ENCODE assay signal across 14 cellular contexts in genomic region chr19:710767-711166, GRCh38. TPM values are rescaled to one million over a fixed set of nuclear protein-coding genes. Genes with fewer than 3 reads are reported as not detected.
DNase-seq lines count a peak whose midpoint lies in the region; ATAC-seq and TF ChIP-seq lines count a peak whose summit lies in the region.
"Had no signal": no experiment of that assay in that cellular context is flagged by ENCODE, and none has a peak within 500 bp of the region (broad histone marks: within the 10 kb centered on the region; RNA-seq: fewer than 3 reads in every experiment).

No MANE protein-coding gene starts in this region.

- DNase-seq in A673 (ENCODE audit: low spot score): no peak
- no peak for DNase-seq in T-cell
- peak; percentile 36 for DNase-seq in left cardiac atrium
- DNase-seq in psoas muscle: no peak
- DNase-seq in activated CD4-positive, alpha-beta T cell treated with anti-CD3 and anti-CD28 coated beads, Interleukin-2, amount 10 ng/mL, durations not matched to agents 24 days and 14 days: no peak
- DNase-seq: brain microvascular endothelial cell, NCI-H69, SHP77 had no signal

- H3K9me3 ChIP-seq in A673 (ENCODE audit: low read depth, low read length, poor library complexity, severe bottlenecking): peaks cover 5% of the 10 kb centered on the region
- no peaks in the 10 kb centered on the region for H3K9me3 ChIP-seq in psoas muscle

- H3K4me1 Mint-ChIP-seq in T-cell: peaks cover 0 to 6% (median 2%) of the 10 kb centered on the region in 3 donors
- H3K4me1 Mint-ChIP-seq in activated CD4-positive, alpha-beta T cell treated with anti-CD3 and anti-CD28 coated beads, Interleukin-2, amount 10 ng/mL, durations not matched to agents 24 days and 14 days: no peaks in the 10 kb centered on the region

- H3K4me3 Mint-ChIP-seq in T-cell: peak overlapping the region in 2 of 3 donors; percentile 9 to 17
- no peak overlapping the region for H3K4me3 Mint-ChIP-seq in activated CD4-positive, alpha-beta T cell treated with anti-CD3 and anti-CD28 coated beads, Interleukin-2, amount 10 ng/mL, durations not matched to agents 24 days and 14 days

- H3K4me3 ChIP-seq in A673 (ENCODE audit: low read depth, low read length, poor library complexity, severe bottlenecking): no peak overlapping the region
- peak overlapping the region; percentile 63 for H3K4me3 ChIP-seq in psoas muscle

- TF ChIP-seq CTCF in A673 (conservative IDR thresholded peaks at IDR 0.05; ENCODE audit: low read depth, low read length) (no peak), psoas muscle (IDR thresholded peaks at IDR 0.05) (no peak)

- H3K27me3 ChIP-seq in A673 (replicated peaks; ENCODE audit: insufficient read depth, low read depth, low read length, poor library complexity): no peaks in the 10 kb centered on the region
- H3K27me3 ChIP-seq in psoas muscle (ENCODE audit: insufficient read depth in 3 of 3, low read length in 2 of 3): peaks cover 0 to 52% (median 10%) of the 10 kb centered on the region in 3 donors

- 35 to 44% (median 38%) methylated on average over 21 of the region's 21 CpGs for WGBS in psoas muscle, 3 donors

- CTCF ChIA-PET in A673 (lab: Charles Lee) (no interaction called here), T-cell (lab: Charles Lee) (no interaction called here)

- H3K9me3 Mint-ChIP-seq in T-cell: peaks cover 5% of the 10 kb centered on the region in 3 donors
- H3K9me3 Mint-ChIP-seq in activated CD4-positive, alpha-beta T cell treated with anti-CD3 and anti-CD28 coated beads, Interleukin-2, amount 10 ng/mL, durations not matched to agents 24 days and 14 days: peaks cover 5% of the 10 kb centered on the region

- H3K27ac ChIP-seq in A673 (ENCODE audit: low read depth, low read length, poor library complexity, severe bottlenecking) (peak overlapping the region; percentile 40), psoas muscle (no peak overlapping the region)
- H3K27ac ChIP-seq: brain microvascular endothelial cell had no signal

- H3K4me1 ChIP-seq in A673 (ENCODE audit: insufficient read depth, low read length, poor library complexity, severe bottlenecking) (peaks cover 13% of the 10 kb centered on the region), psoas muscle (no peaks in the 10 kb centered on the region)

- H3K27me3 Mint-ChIP-seq in T-cell: peaks cover 14 to 34% of the 10 kb centered on the region in 2 donors
- peaks cover 22% of the 10 kb centered on the region for H3K27me3 Mint-ChIP-seq in activated CD4-positive, alpha-beta T cell treated with anti-CD3 and anti-CD28 coated beads, Interleukin-2, amount 10 ng/mL, durations not matched to agents 24 days and 14 days

- no peak overlapping the region for H3K27ac Mint-ChIP-seq in T-cell
- H3K27ac Mint-ChIP-seq in activated CD4-positive, alpha-beta T cell treated with anti-CD3 and anti-CD28 coated beads, Interleukin-2, amount 10 ng/mL, durations not matched to agents 24 days and 14 days: no peak overlapping the region

- H3K36me3 ChIP-seq in A673 (ENCODE audit: insufficient read depth, low read length, poor library complexity, severe bottlenecking): no peaks in the 10 kb centered on the region
- no peaks in the 10 kb centered on the region for H3K36me3 ChIP-seq in psoas muscle (ENCODE audit: insufficient read depth in 1 of 2, low read depth in 1 of 2)
- H3K36me3 ChIP-seq: brain microvascular endothelial cell had no signal

- POLR2A ChIA-PET in A673 (lab: Charles Lee; ENCODE audit: low non-redundant PET) (no interaction called here), T-cell (lab: Charles Lee) (no interaction called here)

- no TSS peak for BruUV-seq in A673 (replicated peaks; lab: Mats Ljungman, UMichigan)

- intact Hi-C loops in A673 (cut with micrococcal nuclease; ENCODE audit: unreplicated experiment): no loop called here
- intact Hi-C loops in left cardiac atrium (cut with DNase I): no loop called here
- intact Hi-C loops in psoas muscle (cut with DNase I): no loop called here
- intact Hi-C loops in activated CD4-positive, alpha-beta T cell treated with anti-CD3 and anti-CD28 coated beads, Interleukin-2, amount 10 ng/mL, durations not matched to agents 24 days and 14 days (cut with micrococcal nuclease): no loop called here

- ATAC-seq in T-cell (replicated peaks in 1 of 4) (no peak), left cardiac atrium (peak in 1 of 2 donors; percentile 2), psoas muscle (peak in 2 of 4 donors; percentile 11 to 31), HG03378 (IDR thresholded peaks at IDR 0.05; ENCODE audit: unreplicated experiment) (no peak), GM21515 (IDR thresholded peaks at IDR 0.05; ENCODE audit: unreplicated experiment) (no peak), HG02884 (IDR thresholded peaks at IDR 0.05; ENCODE audit: unreplicated experiment) (no peak)

- H3K36me3 Mint-ChIP-seq in T-cell: peaks cover 3% of the 10 kb centered on the region
- no peaks in the 10 kb centered on the region for H3K36me3 Mint-ChIP-seq in activated CD4-positive, alpha-beta T cell treated with anti-CD3 and anti-CD28 coated beads, Interleukin-2, amount 10 ng/mL, durations not matched to agents 24 days and 14 days (ENCODE audit: low read depth)

RNA-seq across cellular contexts. Expression of gene PALM, which starts 2.0 kb away (rescaled TPM):
- total RNA-seq in A673 (2021): 21.2 and 40.3 TPM in 2 replicates
- under 1 TPM in 4 of 5 donors, not detected in 1; 0.19 to 0.57 (median 0.41) TPM for total RNA-seq in T-cell
- 10 to 100 TPM; 48.9 to 49.7 TPM for total RNA-seq in left cardiac atrium
- total RNA-seq in psoas muscle: 10 to 100 TPM in 2 of 4 donors, 1 to 10 TPM in 2; 9.3 to 17.9 (median 10.9) TPM
- polyA plus RNA-seq in psoas muscle: 1 to 10 TPM; 4.9 to 9.6 (median 6.8) TPM
- total RNA-seq in activated CD4-positive, alpha-beta T cell treated with anti-CD3 and anti-CD28 coated beads, Interleukin-2, amount 10 ng/mL, durations not matched to agents 24 days and 14 days: 0.24 TPM in 1 of 2 replicates, not detected in the other
- total RNA-seq: HT-29 had no signal

RNA-seq across cellular contexts. Expression of gene PRSS57, which starts 15.5 kb away (rescaled TPM):
- total RNA-seq in A673 (2021) (not detected in 2 replicates), T-cell (1 to 10 TPM in 3 of 5 donors, under 1 TPM in 1, not detected in 1; 0.86 to 2.5 (median 1.7) TPM), left cardiac atrium (not detected), psoas muscle (under 1 TPM in 1 of 4 donors, not detected in 3; 0.25 TPM)
- polyA plus RNA-seq in psoas muscle: under 1 TPM in 1 of 3 donors, not detected in 2; 0.05 TPM
- not detected in 2 replicates for total RNA-seq in activated CD4-positive, alpha-beta T cell treated with anti-CD3 and anti-CD28 coated beads, Interleukin-2, amount 10 ng/mL, durations not matched to agents 24 days and 14 days
- total RNA-seq: Daoy, endothelial cell of umbilical vein, HT-29 had no signal
- polyA plus RNA-seq: endothelial cell of umbilical vein had no signal

RNA-seq across cellular contexts. Expression of gene FSTL3, which starts 34.6 kb away (rescaled TPM):
- total RNA-seq in A673 (2021): 5.9 and 6.0 TPM in 2 replicates
- 1 to 10 TPM; 2.0 to 5.3 (median 4.1) TPM for total RNA-seq in T-cell
- total RNA-seq in left cardiac atrium: 100 to 1,000 TPM in 1 of 2 donors, 10 to 100 TPM in 1; 33.5 to 118 TPM
- total RNA-seq in psoas muscle: 10 to 100 TPM in 2 of 4 donors, 1 to 10 TPM in 2; 5.4 to 11.5 (median 8.5) TPM
- 10 to 100 TPM in 1 of 3 donors, 1 to 10 TPM in 2; 4.3 to 30.3 (median 6.1) TPM for polyA plus RNA-seq in psoas muscle
- total RNA-seq in activated CD4-positive, alpha-beta T cell treated with anti-CD3 and anti-CD28 coated beads, Interleukin-2, amount 10 ng/mL, durations not matched to agents 24 days and 14 days: 7.2 and 7.7 TPM in 2 replicates

RNA-seq across cellular contexts. Expression of gene MISP, which starts 40.1 kb away (rescaled TPM):
- 0.11 TPM in 1 of 2 replicates, not detected in the other for total RNA-seq in A673 (2021)
- total RNA-seq in T-cell: under 1 TPM in 3 of 5 donors, not detected in 2; 0.10 to 0.16 (median 0.15) TPM
- total RNA-seq in left cardiac atrium: under 1 TPM in 1 of 2 donors, not detected in 1; 0.18 TPM
- under 1 TPM in 1 of 4 donors, not detected in 3; 0.08 TPM for total RNA-seq in psoas muscle
- polyA plus RNA-seq in psoas muscle: under 1 TPM in 2 of 3 donors, not detected in 1; 0.09 to 0.13 TPM
- not detected in 2 replicates for total RNA-seq in activated CD4-positive, alpha-beta T cell treated with anti-CD3 and anti-CD28 coated beads, Interleukin-2, amount 10 ng/mL, durations not matched to agents 24 days and 14 days
- total RNA-seq: endothelial cell of umbilical vein had no signal
- polyA plus RNA-seq: endothelial cell of umbilical vein had no signal

RNA-seq across cellular contexts. Expression of gene RNF126, which starts 47.8 kb away (rescaled TPM):
- total RNA-seq in A673 (2021): 90.2 and 93.3 TPM in 2 replicates
- 100 to 1,000 TPM in 4 of 5 donors, 10 to 100 TPM in 1; 98.8 to 139 (median 118) TPM for total RNA-seq in T-cell
- 10 to 100 TPM; 19.2 to 35.9 TPM for total RNA-seq in left cardiac atrium
- total RNA-seq in psoas muscle: 10 to 100 TPM; 25.2 to 62.9 (median 50.4) TPM
- polyA plus RNA-seq in psoas muscle: 10 to 100 TPM; 48.8 to 72.1 (median 63.3) TPM
- total RNA-seq in activated CD4-positive, alpha-beta T cell treated with anti-CD3 and anti-CD28 coated beads, Interleukin-2, amount 10 ng/mL, durations not matched to agents 24 days and 14 days: 109 and 110 TPM in 2 replicates
